Comparison of ENCODE assay signal across 17 cellular contexts in the genomic region with DNA sequence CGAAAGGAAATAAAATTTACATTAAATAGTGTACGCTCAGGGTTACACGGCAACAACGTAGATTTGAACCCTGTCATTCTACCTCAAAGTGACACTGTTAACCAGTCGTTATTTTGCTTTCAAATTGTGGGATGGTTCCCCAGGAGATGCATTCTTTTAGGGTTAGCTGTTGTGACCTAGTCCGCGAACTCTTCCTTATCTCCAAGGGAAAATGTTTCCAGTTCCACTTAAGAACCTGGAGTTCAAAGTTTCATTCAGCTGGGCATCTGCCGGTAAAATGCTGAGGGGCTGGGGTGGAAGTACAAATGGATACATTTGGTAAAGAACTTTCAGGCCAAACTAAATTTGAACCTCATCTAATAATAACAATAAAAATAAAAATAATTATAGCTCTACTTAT.
DNase-seq lines count a peak whose midpoint lies in the region; ATAC-seq, FAIRE-seq and TF ChIP-seq lines count a peak whose summit lies in the region.
"Had no signal": no experiment of that assay in that cellular context is flagged by ENCODE, and none has a peak within 500 bp of the region (broad histone marks: within the 10 kb centered on the region; RNA-seq: fewer than 3 reads in every experiment).

No MANE protein-coding gene starts in this region.

- CTCF ChIA-PET in K562 (lab: Yijun Ruan, JAX; ENCODE audit: low intra/inter-chr PET ratio) = no interaction called here

- WGBS in K562 (ENCODE audit: insufficient coverage, low coverage, missing lambda C conversion rate) = 9% methylated on average over 8 of the region's 8 CpGs
- WGBS in psoas muscle, 3 donors = 77 to 84% (median 79%) methylated on average over 8 of the region's 8 CpGs
- 67% methylated on average over 8 of the region's 8 CpGs for WGBS in right cardiac atrium

- H3K27ac ChIP-seq in K562 (ENCODE audit: extremely low read depth, low read depth, low read length) (no peak overlapping the region), psoas muscle (peak overlapping the region; percentile 94), right cardiac atrium (ENCODE audit: low read length) (no peak overlapping the region)
- H3K27ac ChIP-seq: BLaER1 had no signal

- ATAC-seq in K562 (no peak; the same call in 2 of the 3 replicates), psoas muscle (no peak), right cardiac atrium (no peak)

- DNase-seq in Daoy (ENCODE audit: low read depth) (peak; percentile 53), M059J (ENCODE audit: low read depth) (peak; percentile 47), K562 (ENCODE audit: extremely low read depth in 1 of 4, low spot score in 3 of 4) (peak in 2 of 4 experiments; percentile 35 to 46), psoas muscle (no peak), hippocampal formation (lab: John Stamatoyannopoulos, UW) (no peak), D721Med (ENCODE audit: insufficient read length, low spot score) (no peak), right cardiac atrium (no peak)
- DNase-seq: 8988T; AML-193; CD8-positive, alpha-beta memory T cell; DMS79; GDM1 had no signal

- in situ Hi-C loops in K562 (cut with MboI) = no loop called here

- H3K9me1 ChIP-seq in K562 (ENCODE audit: control insufficient read depth, insufficient read depth, low read length) = no peaks in the 10 kb centered on the region

- H3K9ac ChIP-seq in K562 (ENCODE audit: insufficient read depth in 1 of 2, low read depth in 2 of 2, low read length in 2 of 2) = no peak overlapping the region
- H3K9ac ChIP-seq: BLaER1 had no signal

- TF ChIP-seq EP300 in K562 (IDR thresholded peaks at IDR 0.05; ENCODE audit: low read length) = no peak; the same call in 1 of the 2 replicates

- FAIRE-seq in K562 (lab: Jason Lieb, UNC) (peak; percentile 35), D721Med (lab: Jason Lieb, UNC) (no peak)
- FAIRE-seq: GM12892, H1 had no signal

- H3K79me2 ChIP-seq in K562 (ENCODE audit: control insufficient read depth, insufficient read depth, low read length) = no peaks in the 10 kb centered on the region

- intact Hi-C loops in K562 (cut with micrococcal nuclease) (no loop called here), psoas muscle (cut with DNase I) (loop anchor here (5.0 kb wide), 3 partner anchors 33 to 263 kb away; a partner anchor contains a TSS), right cardiac atrium (cut with DNase I) (no loop called here)

- no peak for TF ChIP-seq CTCF in K562 (IDR thresholded peaks at IDR 0.05 in 2 of 3, conservative IDR thresholded peaks at IDR 0.05 in 1 of 3; ENCODE audit: insufficient read depth in 2 of 3, low read depth in 1 of 3, low read length in 3 of 3)
- no peak for TF ChIP-seq CTCF in psoas muscle (IDR thresholded peaks at IDR 0.05)
- no peak for TF ChIP-seq CTCF in D721Med (IDR thresholded peaks at IDR 0.05; ENCODE audit: insufficient read depth, missing control alignments)

- no TSS peak for BruUV-seq in K562 (replicated peaks; lab: Mats Ljungman, UMichigan)

- H3K36me3 ChIP-seq in K562 (ENCODE audit: control insufficient read depth, insufficient read depth, low read length) (no peaks in the 10 kb centered on the region), psoas muscle (ENCODE audit: insufficient read depth in 1 of 2, low read depth in 1 of 2) (no peaks in the 10 kb centered on the region)
- H3K36me3 ChIP-seq: HAP-1 had no signal

- no peak for TF ChIP-seq POLR2A in K562 (conservative IDR thresholded peaks at IDR 0.05)

- H3K4me2 ChIP-seq in K562 (ENCODE audit: insufficient read depth, low read length) = peak overlapping the region; percentile 19; the same call in 1 of the 2 replicates
- H3K4me2 ChIP-seq: BLaER1 had no signal

- no peaks in the 10 kb centered on the region for H3K27me3 ChIP-seq in K562 (ENCODE audit: control insufficient read depth in 2 of 2, insufficient read depth in 2 of 2, low read length in 2 of 2)
- H3K27me3 ChIP-seq in psoas muscle (ENCODE audit: insufficient read depth in 3 of 3, low read length in 2 of 3) = no peaks in the 10 kb centered on the region
- no peaks in the 10 kb centered on the region for H3K27me3 ChIP-seq in right cardiac atrium (ENCODE audit: control insufficient read depth, insufficient read depth)
- H3K27me3 ChIP-seq: BLaER1 had no signal

- TF ChIP-seq RAD21 in K562 (CRISPR knock-in tag; conservative IDR thresholded peaks at IDR 0.05 in 1 of 2, IDR thresholded peaks at IDR 0.05 in 1 of 2) = 0 out of 4 replicates have a peak, but pooled peaks of 1 of the 2 experiments have one; percentile 2

- no peaks in the 10 kb centered on the region for H4K20me1 ChIP-seq in K562 (replicated peaks; ENCODE audit: control insufficient read depth, insufficient read depth, low read length)
- H4K20me1 ChIP-seq: BLaER1 had no signal

- POLR2A ChIA-PET in K562 (lab: Yijun Ruan, JAX) = interaction anchor here (0.6 to 0.9 kb wide), 2 partner anchors 18 to 260 kb away, joined by 3 to 4 read pairs; no protein-coding TSS in a partner anchor

- H3K4me3 ChIP-seq in K562 (no peak overlapping the region), psoas muscle (no peak overlapping the region), right cardiac atrium (ENCODE audit: low read length) (no peak overlapping the region)
- H3K4me3 ChIP-seq: BLaER1, HAP-1 had no signal

- peaks cover 0 to 19% of the 10 kb centered on the region in 2 experiments; a peak in 3 of 5 replicates for H3K4me1 ChIP-seq in K562 (replicated peaks in 1 of 2; ENCODE audit: control insufficient read depth in 2 of 2, insufficient read depth in 2 of 2, low read length in 2 of 2)
- H3K4me1 ChIP-seq in psoas muscle = peaks cover 74% of the 10 kb centered on the region
- peaks cover 14% of the 10 kb centered on the region for H3K4me1 ChIP-seq in right cardiac atrium (ENCODE audit: control insufficient read depth, insufficient read depth, low read length)
- H3K4me1 ChIP-seq: HAP-1 had no signal

- H3K9me3 ChIP-seq in K562 (replicated peaks; ENCODE audit: control insufficient read depth, insufficient read depth, low read depth, low read length) = no peaks in the 10 kb centered on the region
- H3K9me3 ChIP-seq in psoas muscle = no peaks in the 10 kb centered on the region
- H3K9me3 ChIP-seq in right cardiac atrium (ENCODE audit: control insufficient read depth, low read length) = no peaks in the 10 kb centered on the region
- H3K9me3 ChIP-seq: BLaER1, Caco-2, HAP-1 had no signal

- peak overlapping the region; percentile 52; the same call in 1 of the 2 replicates for H2AFZ ChIP-seq in K562 (ENCODE audit: low read depth, low read length)

TF ChIP-seq in K562, 482 proteins besides CTCF, POLR2A, EP300 and RAD21 (continues in another document):
- TF ChIP-seq TEAD4 (IDR thresholded peaks at IDR 0.05; ENCODE audit: low read length) = peak; percentile 51; the same call in 1 of the 2 replicates
- no peak for TF ChIP-seq TEAD4 (CRISPR knock-in tag; IDR thresholded peaks at IDR 0.05; ENCODE audit: borderline replicate concordance)
- no peak for TF ChIP-seq ZKSCAN8 (CRISPR knock-in tag; IDR thresholded peaks at IDR 0.05)
- TF ChIP-seq RFX1 (IDR thresholded peaks at IDR 0.05) = peak; percentile 46
- TF ChIP-seq CBX3 (IDR thresholded peaks at IDR 0.05; ENCODE audit: borderline replicate concordance in 1 of 2, low read length in 2 of 2) = no peak
- TF ChIP-seq ZEB2 (IDR thresholded peaks at IDR 0.05) = no peak
- no peak for TF ChIP-seq HNRNPK (IDR thresholded peaks at IDR 0.05; ENCODE audit: low read depth, low read length, poor library complexity, severe bottlenecking)
- TF ChIP-seq MBD2 (IDR thresholded peaks at IDR 0.05; ENCODE audit: borderline replicate concordance, low read depth) = no peak
- TF ChIP-seq, protein P1, sequence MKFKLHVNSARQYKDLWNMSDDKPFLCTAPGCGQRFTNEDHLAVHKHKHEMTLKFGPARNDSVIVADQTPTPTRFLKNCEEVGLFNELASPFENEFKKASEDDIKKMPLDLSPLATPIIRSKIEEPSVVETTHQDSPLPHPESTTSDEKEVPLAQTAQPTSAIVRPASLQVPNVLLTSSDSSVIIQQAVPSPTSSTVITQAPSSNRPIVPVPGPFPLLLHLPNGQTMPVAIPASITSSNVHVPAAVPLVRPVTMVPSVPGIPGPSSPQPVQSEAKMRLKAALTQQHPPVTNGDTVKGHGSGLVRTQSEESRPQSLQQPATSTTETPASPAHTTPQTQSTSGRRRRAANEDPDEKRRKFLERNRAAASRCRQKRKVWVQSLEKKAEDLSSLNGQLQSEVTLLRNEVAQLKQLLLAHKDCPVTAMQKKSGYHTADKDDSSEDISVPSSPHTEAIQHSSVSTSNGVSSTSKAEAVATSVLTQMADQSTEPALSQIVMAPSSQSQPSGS (CRISPR knock-in tag; IDR thresholded peaks at IDR 0.05) = no peak
- TF ChIP-seq, protein P2, sequence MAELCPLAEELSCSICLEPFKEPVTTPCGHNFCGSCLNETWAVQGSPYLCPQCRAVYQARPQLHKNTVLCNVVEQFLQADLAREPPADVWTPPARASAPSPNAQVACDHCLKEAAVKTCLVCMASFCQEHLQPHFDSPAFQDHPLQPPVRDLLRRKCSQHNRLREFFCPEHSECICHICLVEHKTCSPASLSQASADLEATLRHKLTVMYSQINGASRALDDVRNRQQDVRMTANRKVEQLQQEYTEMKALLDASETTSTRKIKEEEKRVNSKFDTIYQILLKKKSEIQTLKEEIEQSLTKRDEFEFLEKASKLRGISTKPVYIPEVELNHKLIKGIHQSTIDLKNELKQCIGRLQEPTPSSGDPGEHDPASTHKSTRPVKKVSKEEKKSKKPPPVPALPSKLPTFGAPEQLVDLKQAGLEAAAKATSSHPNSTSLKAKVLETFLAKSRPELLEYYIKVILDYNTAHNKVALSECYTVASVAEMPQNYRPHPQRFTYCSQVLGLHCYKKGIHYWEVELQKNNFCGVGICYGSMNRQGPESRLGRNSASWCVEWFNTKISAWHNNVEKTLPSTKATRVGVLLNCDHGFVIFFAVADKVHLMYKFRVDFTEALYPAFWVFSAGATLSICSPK (IDR thresholded peaks at IDR 0.05; ENCODE audit: borderline replicate concordance) = no peak
- no peak for TF ChIP-seq PTRF (tag; IDR thresholded peaks at IDR 0.05)
- TF ChIP-seq MYBL2 (IDR thresholded peaks at IDR 0.05; ENCODE audit: low read depth) = peak; percentile 25; the same call in 1 of the 2 replicates
- no peak for TF ChIP-seq MYBL2 (CRISPR knock-in tag; IDR thresholded peaks at IDR 0.05; ENCODE audit: borderline replicate concordance)
- no peak for TF ChIP-seq CBX5 (IDR thresholded peaks at IDR 0.05; ENCODE audit: borderline replicate concordance, low read depth)
- TF ChIP-seq, protein P3, sequence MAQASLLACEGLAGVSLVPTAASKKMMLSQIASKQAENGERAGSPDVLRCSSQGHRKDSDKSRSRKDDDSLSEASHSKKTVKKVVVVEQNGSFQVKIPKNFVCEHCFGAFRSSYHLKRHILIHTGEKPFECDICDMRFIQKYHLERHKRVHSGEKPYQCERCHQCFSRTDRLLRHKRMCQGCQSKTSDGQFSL (CRISPR knock-in tag; IDR thresholded peaks at IDR 0.05) = no peak
- TF ChIP-seq, protein P3 (tag; IDR thresholded peaks at IDR 0.05) = no peak
- TF ChIP-seq NR2C1 (IDR thresholded peaks at IDR 0.05) = no peak
- peak; percentile 60 for TF ChIP-seq NR2C1 (tag; IDR thresholded peaks at IDR 0.05)

Comparison
In these comparisons a context has a peak if more than half of its experiments do, and no peak if none do; other contexts are left out.
1. DNase-seq: peak in Daoy (single experiment) and M059J (single experiment); none in psoas muscle (0 of 2), hippocampal formation (0 of 2), D721Med (single experiment) and right cardiac atrium (0 of 3).
2. intact Hi-C loops: an anchor here in psoas muscle (5.0 kb wide); none called in K562 and right cardiac atrium.